ENCODE assay signal across 18 cellular contexts in the genomic region with DNA sequence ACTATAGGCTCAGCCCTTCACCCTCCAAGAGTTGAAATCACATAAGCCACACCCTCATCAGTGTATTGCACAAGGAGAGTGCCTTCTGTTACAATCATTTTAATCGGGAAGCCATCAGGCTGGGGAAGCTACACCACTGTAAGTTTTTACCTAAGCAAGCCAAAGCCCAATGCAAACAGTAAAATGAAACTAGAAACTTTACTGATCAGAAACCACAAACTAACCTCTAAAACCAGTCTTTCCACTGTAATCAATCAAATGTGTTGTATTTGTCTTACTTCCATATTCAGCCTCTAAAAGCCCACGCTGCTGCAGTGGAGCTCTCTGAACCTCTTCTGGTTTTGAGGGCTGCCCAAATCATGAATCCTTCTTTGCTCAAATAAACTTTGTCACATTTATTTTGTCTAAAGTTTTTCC. TPM values are rescaled to one million over a fixed set of nuclear protein-coding genes. Genes with fewer than 3 reads are reported as not detected.
A peak's percentile ranks its signal among the peaks of the same experiment; 100 is the strongest.
DNase-seq lines count a peak whose midpoint lies in the region; ATAC-seq, FAIRE-seq and TF ChIP-seq lines count a peak whose summit lies in the region.
"Had no signal": no experiment of that assay in that cellular context is flagged by ENCODE, and none has a peak within 500 bp of the region (broad histone marks: within the 10 kb centered on the region; RNA-seq: fewer than 3 reads in every experiment).

No MANE protein-coding gene starts in this region.

- H3K4me3 Mint-ChIP-seq in astrocyte (ENCODE audit: unreplicated experiment) = no peak overlapping the region
- H3K4me3 Mint-ChIP-seq: CD4-positive, alpha-beta T cell; naive B cell had no signal

- H3K27me3 ChIP-seq in MM.1S (replicated peaks; ENCODE audit: insufficient read depth, low read length) = peaks cover 68% of the 10 kb centered on the region
- peaks cover 6% of the 10 kb centered on the region for H3K27me3 ChIP-seq in astrocyte (ENCODE audit: insufficient read depth, low read length)
- H3K27me3 ChIP-seq in pancreas = no peaks in the 10 kb centered on the region

- H3K27ac Mint-ChIP-seq in astrocyte (ENCODE audit: unreplicated experiment) = no peak overlapping the region
- H3K27ac Mint-ChIP-seq: CD4-positive, alpha-beta T cell; naive B cell had no signal

- no peak for TF ChIP-seq CTCF in MM.1S (IDR thresholded peaks at IDR 0.05; ENCODE audit: low read length)
- no peak for TF ChIP-seq CTCF in astrocyte (IDR thresholded peaks at IDR 0.05; ENCODE audit: insufficient read depth, low read depth, low read length)
- no peak for TF ChIP-seq CTCF in pancreas (IDR thresholded peaks at IDR 0.05)

- H3K9me3 ChIP-seq in MM.1S (replicated peaks; ENCODE audit: insufficient read depth, low read length) (no peaks in the 10 kb centered on the region), astrocyte (ENCODE audit: insufficient read depth, low read depth, low read length) (no peaks in the 10 kb centered on the region), pancreas (no peaks in the 10 kb centered on the region)

- H3K4me1 Mint-ChIP-seq in astrocyte (ENCODE audit: low read depth, unreplicated experiment) = no peaks in the 10 kb centered on the region
- H3K4me1 Mint-ChIP-seq: naive B cell had no signal

- H3K4me3 ChIP-seq in MM.1S (ENCODE audit: low read length) = no peak overlapping the region
- no peak overlapping the region for H3K4me3 ChIP-seq in astrocyte (ENCODE audit: insufficient read depth, low read depth, low read length)
- H3K4me3 ChIP-seq in pancreas = no peak overlapping the region
- H3K4me3 ChIP-seq: esophagus muscularis mucosa, SJCRH30 had no signal

- peak; percentile 55 to 80 (median 70) for ATAC-seq in pancreas

- H3K27me3 Mint-ChIP-seq in astrocyte (ENCODE audit: low read depth, unreplicated experiment) = peaks cover 29% of the 10 kb centered on the region

- H3K9ac ChIP-seq in MM.1S (ENCODE audit: low read length) (no peak overlapping the region), astrocyte (ENCODE audit: low read length) (no peak overlapping the region)

- FAIRE-seq in astrocyte (lab: Jason Lieb, UNC) (no peak), pancreas (lab: Jason Lieb, UNC) (no peak), GM19239 (lab: Jason Lieb, UNC) (no peak)
- FAIRE-seq: A204.1, TTC549 had no signal

- H3K9me2 ChIP-seq in MM.1S (replicated peaks; ENCODE audit: insufficient read depth, low read length) = no peaks in the 10 kb centered on the region; the same call in 1 of the 2 replicates

- 19 to 44% methylated on average over 2 of the region's 2 CpGs for WGBS in pancreas, 2 donors

- intact Hi-C loops in pancreas (cut with DNase I) = no loop called here

- no peaks in the 10 kb centered on the region for H3K79me2 ChIP-seq in MM.1S (ENCODE audit: low read length)
- H3K79me2 ChIP-seq in astrocyte (ENCODE audit: insufficient read depth, low read length) = no peaks in the 10 kb centered on the region

- H3K4me1 ChIP-seq in MM.1S (ENCODE audit: low read length) = peaks cover 6% of the 10 kb centered on the region
- no peaks in the 10 kb centered on the region for H3K4me1 ChIP-seq in astrocyte (ENCODE audit: insufficient read depth, low read length)
- H3K4me1 ChIP-seq in pancreas = peaks cover 0 to 13% (median 9%) of the 10 kb centered on the region in 3 donors
- H3K4me1 ChIP-seq: esophagus muscularis mucosa, SJCRH30 had no signal

- H3K27ac ChIP-seq in MM.1S (ENCODE audit: low read length) = no peak overlapping the region
- no peak overlapping the region for H3K27ac ChIP-seq in astrocyte (ENCODE audit: low read depth, low read length)
- peak overlapping the region in 1 of 4 donors; percentile 10 for H3K27ac ChIP-seq in pancreas
- H3K27ac ChIP-seq: esophagus muscularis mucosa, SJCRH30 had no signal

- no peaks in the 10 kb centered on the region for H3K36me3 ChIP-seq in MM.1S (replicated peaks; ENCODE audit: insufficient read depth, low read length)
- H3K36me3 ChIP-seq in astrocyte (ENCODE audit: insufficient read depth, low read length) = no peaks in the 10 kb centered on the region
- no peaks in the 10 kb centered on the region for H3K36me3 ChIP-seq in pancreas
- H3K36me3 ChIP-seq: esophagus muscularis mucosa, SJCRH30 had no signal

- H3K9me3 Mint-ChIP-seq in astrocyte (ENCODE audit: unreplicated experiment) = peaks cover 18% of the 10 kb centered on the region

- H3K4me2 ChIP-seq in MM.1S (ENCODE audit: low read depth, low read length) (0 out of 2 replicates have a peak overlapping the region, but pooled peaks have one; percentile 11), astrocyte (ENCODE audit: low read length) (no peak overlapping the region)

- peaks cover 1% of the 10 kb centered on the region for H3K36me3 Mint-ChIP-seq in astrocyte (ENCODE audit: low read depth, unreplicated experiment)

- H2AFZ ChIP-seq in MM.1S (ENCODE audit: low read length) = no peak overlapping the region
- H2AFZ ChIP-seq in astrocyte (ENCODE audit: low read depth, low read length) = no peak overlapping the region

- H4K20me1 ChIP-seq in MM.1S (ENCODE audit: insufficient read depth, low read length) = no peaks in the 10 kb centered on the region
- H4K20me1 ChIP-seq in astrocyte (ENCODE audit: insufficient read depth, low read length) = no peaks in the 10 kb centered on the region

- H3F3A ChIP-seq in MM.1S (ENCODE audit: insufficient read depth, low read length) = no peaks in the 10 kb centered on the region

- peak; percentile 36 for DNase-seq in NK-92 treated with Interleukin-12 subunit alpha and Interleukin-12 subunit beta, amount 100 ng/mL, for 24 hours (lab: John Stamatoyannopoulos, UW)
- no peak for DNase-seq in NK-92 (lab: John Stamatoyannopoulos, UW; ENCODE audit: unreplicated experiment)
- peak; percentile 71 for DNase-seq in MM.1S
- peak; percentile 30 for DNase-seq in astrocyte (ENCODE audit: low read depth)
- DNase-seq in pancreas = no peak
- no peak for DNase-seq in COR-L47 (lab: John Stamatoyannopoulos, UW)
- no peak for DNase-seq in GM19239 (ENCODE audit: insufficient read length, low spot score)
- no peak for DNase-seq in UCSD-AML1 (lab: John Stamatoyannopoulos, UW; ENCODE audit: unreplicated experiment)
- DNase-seq: CD4-positive, alpha-beta T cell; IMR-90; naive B cell; NCI-H187; NCI-H526; SJCRH30 had no signal

RNA-seq across cellular contexts. Expression of a gene that starts 26.2 kb away (rescaled TPM):
- not detected in 2 replicates for total RNA-seq in astrocyte
- 10 to 100 TPM in 1 of 6 donors, 1 to 10 TPM in 4, under 1 TPM in 1; 0.67 to 12.5 (median 1.4) TPM for total RNA-seq in pancreas
- 1 to 10 TPM; 2.2 to 3.6 TPM for polyA plus RNA-seq in pancreas
- total RNA-seq: IMR-90, pulmonary artery endothelial cell, SJCRH30 had no signal
- polyA plus RNA-seq: IMR-90 had no signal

Comparison
In these comparisons a context has a peak if more than half of its experiments do, and no peak if none do; other contexts are left out.
1. DNase-seq: peak in NK-92 treated with Interleukin-12 subunit alpha and Interleukin-12 subunit beta, amount 100 ng/mL, for 24 hours (single experiment), MM.1S (single experiment) and astrocyte (single experiment); none in NK-92 (single experiment), pancreas (0 of 6), COR-L47 (single experiment), GM19239 (single experiment) and UCSD-AML1 (single experiment).